In genomic region chr6:26473758-26474438, GRCh38 we compare ENCODE assay signal across 1 cellular context.
TF ChIP-seq lines count a peak whose summit lies in the region.

No MANE protein-coding gene starts in this region.

TF ChIP-seq in K562, 482 proteins besides CTCF, POLR2A, EP300 and RAD21 (continued from another document and continues in another):
- TF ChIP-seq PRDM10 (IDR thresholded peaks at IDR 0.05; ENCODE audit: partially characterized antibody) (no peak), ZKSCAN1 (IDR thresholded peaks at IDR 0.05; ENCODE audit: low read depth, low read length) (no peak), FOXM1 (IDR thresholded peaks at IDR 0.05; ENCODE audit: low read depth) (peak; percentile 94), FOXM1 (CRISPR knock-in tag; IDR thresholded peaks at IDR 0.05; ENCODE audit: low read depth) (no peak; the same call in 1 of the 2 replicates), NCOA1 (IDR thresholded peaks at IDR 0.05; ENCODE audit: low read depth) (no peak), CC2D1A (IDR thresholded peaks at IDR 0.05) (no peak), SIRT6 (IDR thresholded peaks at IDR 0.05; ENCODE audit: low read depth, low read length) (no peak), ETV5 (CRISPR knock-in tag; IDR thresholded peaks at IDR 0.05; ENCODE audit: low read depth) (no peak), ZFP30 (CRISPR knock-in tag; IDR thresholded peaks at IDR 0.05; ENCODE audit: borderline replicate concordance) (no peak), ZBTB5 (IDR thresholded peaks at IDR 0.05) (no peak), ERF (CRISPR knock-in tag; IDR thresholded peaks at IDR 0.05) (no peak), HIVEP1 (CRISPR knock-in tag; IDR thresholded peaks at IDR 0.05) (no peak), TRIM24 (IDR thresholded peaks at IDR 0.05) (no peak), ZMIZ1 (IDR thresholded peaks at IDR 0.05; ENCODE audit: low read depth in 2 of 2, low read length in 2 of 2) (no peak), PURB (CRISPR knock-in tag; IDR thresholded peaks at IDR 0.05; ENCODE audit: low read depth) (no peak), COPS2 (conservative IDR thresholded peaks at IDR 0.05) (no peak), SP2 (IDR thresholded peaks at IDR 0.05; ENCODE audit: extremely low read depth, low read depth, low read length, poor library complexity, severe bottlenecking) (no peak), RREB1 (CRISPR knock-in tag; IDR thresholded peaks at IDR 0.05) (no peak), REST (CRISPR knock-in tag; IDR thresholded peaks at IDR 0.05; ENCODE audit: low read depth) (no peak), SFPQ (IDR thresholded peaks at IDR 0.05; ENCODE audit: low read depth, low read length) (no peak), ZNF449 (CRISPR knock-in tag; IDR thresholded peaks at IDR 0.05) (no peak), NR4A1 (CRISPR knock-in tag; IDR thresholded peaks at IDR 0.05) (no peak), NR4A1 (tag; IDR thresholded peaks at IDR 0.05) (no peak), L3MBTL2 (IDR thresholded peaks at IDR 0.05) (peak; percentile 86), PATZ1 (CRISPR knock-in tag; IDR thresholded peaks at IDR 0.05; ENCODE audit: borderline replicate concordance) (no peak), GABPA (tag; conservative IDR thresholded peaks at IDR 0.05; ENCODE audit: low read depth) (peak; percentile 69), SIX5 (IDR thresholded peaks at IDR 0.05; ENCODE audit: borderline replicate concordance in 1 of 2, insufficient read depth in 1 of 2, low read depth in 1 of 2, low read length in 2 of 2) (no peak), ADNP (tag; IDR thresholded peaks at IDR 0.05) (no peak), EHMT2 (IDR thresholded peaks at IDR 0.05) (no peak)
